12 cellular contexts compared by ENCODE assay signal in genomic region chr5:177332896-177333260, GRCh38. TPM values are rescaled to one million over a fixed set of nuclear protein-coding genes. Genes with fewer than 3 reads are reported as not detected.
DNase-seq lines count a peak whose midpoint lies in the region; FAIRE-seq and TF ChIP-seq lines count a peak whose summit lies in the region.
"Had no signal": no experiment of that assay in that cellular context is flagged by ENCODE, and none has a peak within 500 bp of the region (broad histone marks: within the 10 kb centered on the region; RNA-seq: fewer than 3 reads in every experiment).

No MANE protein-coding gene starts in this region.

- no peak overlapping the region for H2BK12ac ChIP-seq in H1 (ENCODE audit: low read depth, low read length)

- FAIRE-seq in H1 (lab: Jason Lieb, UNC) = no peak
- FAIRE-seq: GM18507 had no signal

- H4K91ac ChIP-seq in H1 (replicated peaks; ENCODE audit: insufficient read length, low read length) = no peak overlapping the region

- H3K9me3 ChIP-seq in H1 (ENCODE audit: insufficient read depth in 2 of 2, low read depth in 1 of 2, low read length in 1 of 2) = no peaks in the 10 kb centered on the region
- H3K9me3 ChIP-seq in spleen = no peaks in the 10 kb centered on the region

- WGBS in H1 (ENCODE audit: extremely low coverage in 1 of 2, insufficient coverage in 1 of 2, insufficient read length in 1 of 2, insufficient replicate concordance in 2 of 2, low coverage in 1 of 2, low lambda C conversion rate in 2 of 2, missing lambda C conversion rate in 1 of 2), 2 experiments = 93% methylated on average over 13 of the region's 13 CpGs; no CpG with 5 or more reads in 1 of the 2 experiments
- WGBS in spleen, 5 donors = 83 to 89% (median 87%) methylated on average over 12 to 13 of the region's 13 CpGs

- TF ChIP-seq EP300 in H1 (IDR thresholded peaks at IDR 0.05; ENCODE audit: borderline replicate concordance in 1 of 2, low read depth in 2 of 2, low read length in 2 of 2) = no peak

- H4K5ac ChIP-seq in H1 (ENCODE audit: insufficient read length, low read depth, low read length) = no peak overlapping the region

- POLR2A ChIA-PET in H1 (lab: Charles Lee; ENCODE audit: partially characterized antibody) = interaction anchor here (1.0 kb wide), 2 partner anchors 13 to 115 kb away, joined by 3 read pairs; no protein-coding TSS in a partner anchor

- no peaks in the 10 kb centered on the region for H3K79me2 ChIP-seq in H1 (ENCODE audit: control insufficient read depth in 1 of 2, insufficient read depth in 2 of 2, low read length in 2 of 2)

- no peak overlapping the region for H3K18ac ChIP-seq in H1 (ENCODE audit: extremely low read depth, low read length)

- H4K8ac ChIP-seq in H1 (ENCODE audit: extremely low read depth, insufficient read depth, low read length) = no peak overlapping the region

- H3K36me3 ChIP-seq in H7 (replicated peaks; ENCODE audit: control insufficient read depth, insufficient read depth, low read length) = peaks cover 19% of the 10 kb centered on the region
- peaks cover 19 to 36% (median 32%) of the 10 kb centered on the region in 4 experiments for H3K36me3 ChIP-seq in H1 (ENCODE audit: control insufficient read depth in 2 of 4, insufficient read depth in 4 of 4, low read length in 3 of 4)
- H3K36me3 ChIP-seq in spleen = peaks cover 8 to 100% (median 76%) of the 10 kb centered on the region in 6 donors

- H3K9ac ChIP-seq in H1 (replicated peaks in 1 of 4; ENCODE audit: extremely low read depth in 1 of 4, low read depth in 3 of 4, low read length in 3 of 4) = no peak overlapping the region

- CTCF ChIA-PET in H1 (lab: Charles Lee; ENCODE audit: partially characterized antibody) = interaction anchor here (3.4 to 10.3 kb wide), 2 partner anchors 16 to 24 kb away, joined by 18 to 100 read pairs; no protein-coding TSS in a partner anchor

- H2BK120ac ChIP-seq in H1 (replicated peaks; ENCODE audit: low read depth, low read length) = no peak overlapping the region

- no peaks in the 10 kb centered on the region for H3K23me2 ChIP-seq in H1 (ENCODE audit: low read depth, low read length)

- no peak overlapping the region for H2BK15ac ChIP-seq in H1 (ENCODE audit: low read length)

- H2BK5ac ChIP-seq in H1 (ENCODE audit: low read depth, low read length) = peak overlapping the region; percentile 60; the same call in 1 of the 2 replicates

- no peak for TF ChIP-seq RAD21 in H1 (IDR thresholded peaks at IDR 0.05 in 1 of 2, conservative IDR thresholded peaks at IDR 0.05 in 1 of 2; ENCODE audit: low read depth in 2 of 2, low read length in 2 of 2)

- intact Hi-C loops in spleen (cut with DNase I; ENCODE audit: low total_unique reads) = no loop called here

- H2AK5ac ChIP-seq in H1 (ENCODE audit: low read depth, low read length) = no peak overlapping the region

- TF ChIP-seq POLR2A in H1 (IDR thresholded peaks at IDR 0.05; ENCODE audit: control extremely low read depth in 1 of 2, low read depth in 2 of 2, low read length in 2 of 2) = no peak
- TF ChIP-seq POLR2A in spleen (IDR thresholded peaks at IDR 0.05) = no peak

- H3K27ac ChIP-seq in H1 (ENCODE audit: low read depth, low read length) (no peak overlapping the region), spleen (no peak overlapping the region)

- peak; percentile 44 for DNase-seq in H7
- DNase-seq in H1 (ENCODE audit: low read depth in 1 of 2, low spot score in 2 of 2) = no peak
- peak; percentile 72 for DNase-seq in spleen
- no peak for DNase-seq in stimulated activated CD4-positive, alpha-beta T cell treated with anti-CD3 and anti-CD28 coated beads, Interleukin-4, amount 100 ng/mL, for 1 hour
- DNase-seq in COLO668 (lab: John Stamatoyannopoulos, UW; ENCODE audit: unreplicated experiment) = no peak
- DNase-seq: C1 segment of cervical spinal cord, NCI-H1930, NCI-H2171, NCI-H446 treated with DMSO at 0.1 percent for 48 hours, NCI-H82, Right ventricle myocardium superior had no signal

- H2AFZ ChIP-seq in H1 (ENCODE audit: low read length) = no peak overlapping the region

- H3K4me3 ChIP-seq in H7 (ENCODE audit: insufficient read depth, low read depth, low read length) (no peak overlapping the region), H1 (ENCODE audit: extremely low read depth in 1 of 4, insufficient read depth in 2 of 4, low read depth in 3 of 4, low read length in 4 of 4) (no peak overlapping the region), spleen (no peak overlapping the region)

- no peak overlapping the region for H2BK20ac ChIP-seq in H1 (ENCODE audit: low read length)

- TF ChIP-seq CTCF in H1 (IDR thresholded peaks at IDR 0.05; ENCODE audit: control extremely low read depth in 1 of 3, insufficient read depth in 1 of 3, low read depth in 1 of 3, low read length in 3 of 3) = no peak
- no peak for TF ChIP-seq CTCF in spleen (IDR thresholded peaks at IDR 0.05 in 8 of 11, conservative IDR thresholded peaks at IDR 0.05 in 3 of 11)

- no peak overlapping the region for H3K4ac ChIP-seq in H1 (replicated peaks; ENCODE audit: insufficient read length, low read depth, low read length)

- H3K27me3 ChIP-seq in H7 (ENCODE audit: control insufficient read depth, insufficient read depth, low read length) = no peaks in the 10 kb centered on the region
- no peaks in the 10 kb centered on the region for H3K27me3 ChIP-seq in H1 (replicated peaks in 1 of 4; ENCODE audit: control insufficient read depth in 3 of 4, extremely low read depth in 1 of 4, insufficient read depth in 3 of 4, low read length in 3 of 4)
- H3K27me3 ChIP-seq in spleen (replicated peaks in 1 of 7) = no peaks in the 10 kb centered on the region

- H3K4me2 ChIP-seq in H1 (ENCODE audit: insufficient read depth in 1 of 2, low read depth in 2 of 2, low read length in 2 of 2) = no peak overlapping the region

- no peaks in the 10 kb centered on the region for H3K79me1 ChIP-seq in H1 (ENCODE audit: low read depth, low read length)

- H3K4me1 ChIP-seq in H1 (replicated peaks in 1 of 4; ENCODE audit: control insufficient read depth in 3 of 4, insufficient read depth in 4 of 4, low read length in 3 of 4) (peaks cover 0 to 3% (median 1%) of the 10 kb centered on the region in 4 experiments; a peak in 4 of 7 replicates), spleen (peaks cover 0 to 67% (median 25%) of the 10 kb centered on the region in 6 donors)

- peaks cover 0 to 9% of the 10 kb centered on the region in 2 experiments for H4K20me1 ChIP-seq in H1 (replicated peaks in 1 of 2; ENCODE audit: control insufficient read depth in 1 of 2, insufficient read depth in 2 of 2, low read length in 2 of 2)

- H3K56ac ChIP-seq in H1 (replicated peaks; ENCODE audit: insufficient read length, low read depth, low read length) = no peak overlapping the region

- H3K23ac ChIP-seq in H1 (ENCODE audit: insufficient read length) = no peak overlapping the region

- H3K14ac ChIP-seq in H1 (ENCODE audit: insufficient read length) = no peak overlapping the region

RNA-seq across cellular contexts. Expression of gene LMAN2, which starts 18.6 kb away (rescaled TPM):
- total RNA-seq in H7 (2014; rRNA removed; shearing (Covaris generic)) = 221 and 225 TPM in 2 replicates
- 116 and 119 TPM in 2 replicates for total RNA-seq in H1 (2021; fragmentation: NEBNext Ultra II Directional; extraction: Animal tissue kit (Norgen Biotek cat#: 25700))
- polyA plus RNA-seq in H1 (2011; rRNA removed) (225 and 357 TPM in 2 replicates), spleen (10 to 100 TPM; 50.1 to 96.6 (median 72.5) TPM)
- 233 TPM for polyA plus RNA-seq in H1 (2011; cell fraction: cytosol; rRNA removed)
- polyA plus RNA-seq in H1 (2011; cell fraction: nucleus; rRNA removed) = 287 TPM
- polyA plus RNA-seq in H1 (2012, experiment 1 of 2) = 71.3 to 172 TPM (median 159 TPM) in 4 replicates
- polyA plus RNA-seq in H1 (2012, experiment 2 of 2) = 312 TPM
- 320 TPM for polyA plus RNA-seq in H1 (2013, experiment 1 of 2)
- 368 TPM for polyA plus RNA-seq in H1 (2013, experiment 2 of 2)
- polyA minus RNA-seq in H1 (2011; rRNA and poly(A)+ RNA removed) = 177 and 184 TPM in 2 replicates
- polyA minus RNA-seq in H1 (2011; cell fraction: cytosol; rRNA and poly(A)+ RNA removed) = 176 TPM
- polyA minus RNA-seq in H1 (2011; cell fraction: nucleus; rRNA and poly(A)+ RNA removed) = 115 TPM
- 100 to 1,000 TPM in 4 of 7 donors, 10 to 100 TPM in 3; 92.4 to 211 (median 109) TPM for total RNA-seq in spleen

RNA-seq across cellular contexts. Expression of gene MXD3, which starts 21.2 kb away (rescaled TPM):
- total RNA-seq in H7 (2014; rRNA removed; shearing (Covaris generic)) = 26.4 and 27.2 TPM in 2 replicates
- total RNA-seq in H1 (2021; fragmentation: NEBNext Ultra II Directional; extraction: Animal tissue kit (Norgen Biotek cat#: 25700)) = 7.7 and 10.3 TPM in 2 replicates
- polyA plus RNA-seq in H1 (2011; rRNA removed) = 6.5 and 10.3 TPM in 2 replicates
- 10.7 TPM for polyA plus RNA-seq in H1 (2011; cell fraction: cytosol; rRNA removed)
- polyA plus RNA-seq in H1 (2011; cell fraction: nucleus; rRNA removed) = 27.9 TPM
- 3.9 to 8.1 TPM (median 7.3 TPM) in 4 replicates for polyA plus RNA-seq in H1 (2012, experiment 1 of 2)
- 5.9 TPM for polyA plus RNA-seq in H1 (2012, experiment 2 of 2)
- polyA plus RNA-seq in H1 (2013, experiment 1 of 2) = 5.5 TPM
- polyA plus RNA-seq in H1 (2013, experiment 2 of 2) = 4.8 TPM
- polyA minus RNA-seq in H1 (2011; rRNA and poly(A)+ RNA removed) = 0.78 and 1.5 TPM in 2 replicates
- 4.9 TPM for polyA minus RNA-seq in H1 (2011; cell fraction: cytosol; rRNA and poly(A)+ RNA removed)
- polyA minus RNA-seq in H1 (2011; cell fraction: nucleus; rRNA and poly(A)+ RNA removed) = 7.6 TPM
- total RNA-seq in spleen = 10 to 100 TPM; 19.3 to 80.7 (median 26.7) TPM
- polyA plus RNA-seq in spleen = 10 to 100 TPM; 25.9 to 32.5 (median 26.2) TPM

RNA-seq across cellular contexts. Expression of gene RGS14, which starts 24.8 kb away (rescaled TPM):
- total RNA-seq in H7 (2014; rRNA removed; shearing (Covaris generic)) = 31.0 and 32.4 TPM in 2 replicates
- total RNA-seq in H1 (2021; fragmentation: NEBNext Ultra II Directional; extraction: Animal tissue kit (Norgen Biotek cat#: 25700)) = 20.6 and 24.4 TPM in 2 replicates
- polyA plus RNA-seq in H1 (2011; rRNA removed) (46.1 and 66.5 TPM in 2 replicates), spleen (10 to 100 TPM; 45.3 to 95.9 (median 61.6) TPM)
- polyA plus RNA-seq in H1 (2011; cell fraction: cytosol; rRNA removed) = 51.6 TPM
- 82.0 TPM for polyA plus RNA-seq in H1 (2011; cell fraction: nucleus; rRNA removed)
- 20.9 to 27.7 TPM (median 23.7 TPM) in 4 replicates for polyA plus RNA-seq in H1 (2012, experiment 1 of 2)
- 29.1 TPM for polyA plus RNA-seq in H1 (2012, experiment 2 of 2)
- 36.7 TPM for polyA plus RNA-seq in H1 (2013, experiment 1 of 2)
- polyA plus RNA-seq in H1 (2013, experiment 2 of 2) = 35.2 TPM
- polyA minus RNA-seq in H1 (2011; rRNA and poly(A)+ RNA removed) = 11.1 and 11.2 TPM in 2 replicates
- 12.8 TPM for polyA minus RNA-seq in H1 (2011; cell fraction: cytosol; rRNA and poly(A)+ RNA removed)
- polyA minus RNA-seq in H1 (2011; cell fraction: nucleus; rRNA and poly(A)+ RNA removed) = 22.4 TPM
- total RNA-seq in spleen = 100 to 1,000 TPM in 1 of 7 donors, 10 to 100 TPM in 6; 61.5 to 111 (median 77.1) TPM

RNA-seq across cellular contexts. Expression of gene PRELID1, which starts 29.3 kb away (rescaled TPM):
- 360 and 469 TPM in 2 replicates for total RNA-seq in H7 (2014; rRNA removed; shearing (Covaris generic))
- 272 and 279 TPM in 2 replicates for total RNA-seq in H1 (2021; fragmentation: NEBNext Ultra II Directional; extraction: Animal tissue kit (Norgen Biotek cat#: 25700))
- polyA plus RNA-seq in H1 (2011; rRNA removed) (428 and 479 TPM in 2 replicates), spleen (100 to 1,000 TPM; 131 to 174 (median 154) TPM)
- polyA plus RNA-seq in H1 (2011; cell fraction: cytosol; rRNA removed) = 409 TPM
- polyA plus RNA-seq in H1 (2011; cell fraction: nucleus; rRNA removed) = 296 TPM
- polyA plus RNA-seq in H1 (2012, experiment 1 of 2) = 186 to 280 TPM (median 269 TPM) in 4 replicates
- polyA plus RNA-seq in H1 (2012, experiment 2 of 2) = 318 TPM
- 258 TPM for polyA plus RNA-seq in H1 (2013, experiment 1 of 2)
- polyA plus RNA-seq in H1 (2013, experiment 2 of 2) = 262 TPM
- 147 and 156 TPM in 2 replicates for polyA minus RNA-seq in H1 (2011; rRNA and poly(A)+ RNA removed)
- polyA minus RNA-seq in H1 (2011; cell fraction: cytosol; rRNA and poly(A)+ RNA removed) = 108 TPM
- 91.3 TPM for polyA minus RNA-seq in H1 (2011; cell fraction: nucleus; rRNA and poly(A)+ RNA removed)
- total RNA-seq in spleen = 100 to 1,000 TPM in 5 of 7 donors, 10 to 100 TPM in 2; 74.5 to 173 (median 106) TPM

RNA-seq across cellular contexts. Expression of gene RAB24, which starts 29.4 kb away (rescaled TPM):
- 25.4 and 35.7 TPM in 2 replicates for total RNA-seq in H7 (2014; rRNA removed; shearing (Covaris generic))
- 18.8 and 20.5 TPM in 2 replicates for total RNA-seq in H1 (2021; fragmentation: NEBNext Ultra II Directional; extraction: Animal tissue kit (Norgen Biotek cat#: 25700))
- polyA plus RNA-seq in H1 (2011; rRNA removed) (33.8 and 40.4 TPM in 2 replicates), spleen (100 to 1,000 TPM in 2 of 3 donors, 10 to 100 TPM in 1; 90.6 to 181 (median 170) TPM)
- polyA plus RNA-seq in H1 (2011; cell fraction: cytosol; rRNA removed) = 52.6 TPM
- 81.7 TPM for polyA plus RNA-seq in H1 (2011; cell fraction: nucleus; rRNA removed)
- polyA plus RNA-seq in H1 (2012, experiment 1 of 2) = 19.8 to 29.6 TPM (median 28.3 TPM) in 4 replicates
- polyA plus RNA-seq in H1 (2012, experiment 2 of 2) = 14.1 TPM
- polyA plus RNA-seq in H1 (2013, experiment 1 of 2) = 18.6 TPM
- polyA plus RNA-seq in H1 (2013, experiment 2 of 2) = 17.5 TPM
- polyA minus RNA-seq in H1 (2011; rRNA and poly(A)+ RNA removed) = 12.4 and 12.6 TPM in 2 replicates
- polyA minus RNA-seq in H1 (2011; cell fraction: cytosol; rRNA and poly(A)+ RNA removed) = 11.3 TPM
- polyA minus RNA-seq in H1 (2011; cell fraction: nucleus; rRNA and poly(A)+ RNA removed) = 20.1 TPM
- 10 to 100 TPM; 52.1 to 90.4 (median 80.8) TPM for total RNA-seq in spleen

Comparison
In these comparisons a context has a peak if more than half of its experiments do, and no peak if none do; other contexts are left out.
1. DNase-seq: peak in H7 (single experiment) and spleen (single experiment); none in H1 (0 of 2), stimulated activated CD4-positive, alpha-beta T cell treated with anti-CD3 and anti-CD28 coated beads, Interleukin-4, amount 100 ng/mL, for 1 hour (single experiment) and COLO668 (single experiment).